ENCODE assay signal across 10 cellular contexts in the genomic region with DNA sequence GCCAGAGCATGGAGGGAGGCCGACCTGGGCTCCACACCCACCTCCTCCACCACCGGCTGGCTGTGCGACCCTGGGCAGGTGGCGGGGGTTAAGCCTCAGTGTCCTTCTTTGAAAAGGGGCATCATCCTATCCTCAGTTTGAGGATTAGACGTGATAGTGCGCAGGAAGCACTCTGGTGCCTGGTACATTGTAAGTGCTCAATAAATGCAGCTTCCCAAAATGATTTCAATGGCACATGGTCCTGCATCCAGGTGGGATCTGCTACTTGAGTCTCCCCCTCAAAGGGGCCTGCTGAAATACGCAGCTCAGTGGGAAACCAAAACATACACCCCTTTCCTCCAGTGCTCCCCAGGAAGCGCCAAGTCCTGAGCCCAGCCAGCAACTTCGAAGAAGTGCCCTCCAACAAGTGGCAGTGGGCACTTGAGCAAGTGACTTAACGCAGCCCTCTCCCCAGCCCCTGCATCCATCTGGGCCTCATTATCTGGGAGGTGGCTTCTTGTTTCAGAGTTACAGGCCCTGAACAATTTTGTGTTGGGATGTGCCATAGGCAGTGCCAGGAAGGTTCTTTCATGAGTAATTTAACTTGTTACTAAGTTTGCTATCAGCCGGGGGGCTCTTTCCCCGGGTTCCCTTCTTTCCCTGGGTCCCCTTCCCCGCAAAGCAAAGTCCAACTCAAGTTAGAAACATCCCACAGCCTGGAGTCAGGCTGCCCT. TPM values are rescaled to one million over a fixed set of nuclear protein-coding genes. Genes with fewer than 3 reads are reported as not detected.
DNase-seq lines count a peak whose midpoint lies in the region; ATAC-seq and TF ChIP-seq lines count a peak whose summit lies in the region.
"Had no signal": no experiment of that assay in that cellular context is flagged by ENCODE, and none has a peak within 500 bp of the region (broad histone marks: within the 10 kb centered on the region; RNA-seq: fewer than 3 reads in every experiment).

No MANE protein-coding gene starts in this region.

- H3K9me3 ChIP-seq in Panc1 (ENCODE audit: control insufficient read depth, insufficient read depth, low read depth, low read length) (no peaks in the 10 kb centered on the region), esophagus muscularis mucosa (no peaks in the 10 kb centered on the region)

- in situ Hi-C loops in Panc1 (cut with HindIII; ENCODE audit: low pct_unique_long_range_greater_than_20kb, low sequenced_read_pairs): loop anchor here (25.0 kb wide), 2 partner anchors 1122 to 1672 kb away; a partner anchor contains a TSS

- POLR2A ChIA-PET in Panc1 (lab: Charles Lee): interaction anchor here (0.6 to 3.7 kb wide), 6 partner anchors 16 to 60 kb away, joined by 3 to 23 read pairs (median 6); a partner anchor contains a TSS

- TF ChIP-seq EP300 in esophagus muscularis mucosa (IDR thresholded peaks at IDR 0.05): no peak

- H3K27ac Mint-ChIP-seq in osteocyte (ENCODE audit: unreplicated experiment): peak overlapping the region; percentile 98

- ATAC-seq in Panc1: no peak
- no peak for ATAC-seq in GM19467 (IDR thresholded peaks at IDR 0.05; ENCODE audit: unreplicated experiment)
- no peak for ATAC-seq in GM21717 (IDR thresholded peaks at IDR 0.05; ENCODE audit: unreplicated experiment)

- no peaks in the 10 kb centered on the region for H3K27me3 Mint-ChIP-seq in osteocyte (ENCODE audit: unreplicated experiment)

- TF ChIP-seq POLR2A in esophagus muscularis mucosa (IDR thresholded peaks at IDR 0.05; ENCODE audit: low read depth): no peak

- CTCF ChIA-PET in Panc1 (lab: Charles Lee): interaction anchor here (0.6 to 0.8 kb wide), 2 partner anchors 31 to 118 kb away, joined by 4 to 5 read pairs; no protein-coding TSS in a partner anchor

- H3K27me3 ChIP-seq in Panc1 (ENCODE audit: control insufficient read depth, insufficient read depth, low read length): no peaks in the 10 kb centered on the region
- H3K27me3 ChIP-seq in esophagus muscularis mucosa: no peaks in the 10 kb centered on the region

- H3K4me1 ChIP-seq in Panc1 (ENCODE audit: control insufficient read depth, insufficient read depth, low read length): peaks cover 100% of the 10 kb centered on the region
- H3K4me1 ChIP-seq in esophagus muscularis mucosa: peaks cover 99 to 100% (median 100%) of the 10 kb centered on the region in 4 donors

- no peak for TF ChIP-seq CTCF in AG10803 (conservative IDR thresholded peaks at IDR 0.05; ENCODE audit: low read length)
- TF ChIP-seq CTCF in Panc1 (IDR thresholded peaks at IDR 0.05): no peak
- no peak for TF ChIP-seq CTCF in esophagus muscularis mucosa (IDR thresholded peaks at IDR 0.05)
- no peak for TF ChIP-seq CTCF in osteocyte (IDR thresholded peaks at IDR 0.05)

- H3K4me3 Mint-ChIP-seq in osteocyte (ENCODE audit: unreplicated experiment): peak overlapping the region; percentile 4

- BruUV-seq in Panc1 (replicated peaks; lab: Mats Ljungman, UMichigan): no TSS peak

- peaks cover 15% of the 10 kb centered on the region for H3K36me3 Mint-ChIP-seq in osteocyte (ENCODE audit: unreplicated experiment)

- H3K4me1 Mint-ChIP-seq in osteocyte (ENCODE audit: unreplicated experiment): peaks cover 97% of the 10 kb centered on the region

- H3K27ac ChIP-seq in Panc1 (ENCODE audit: low read length): peak overlapping the region; percentile 96
- peak overlapping the region; percentile 92 to 99 (median 98) for H3K27ac ChIP-seq in esophagus muscularis mucosa (replicated peaks in 1 of 4)

- H3K9me3 Mint-ChIP-seq in osteocyte (ENCODE audit: unreplicated experiment): no peaks in the 10 kb centered on the region

- intact Hi-C loops in Panc1 (cut with micrococcal nuclease; ENCODE audit: unreplicated experiment) (no loop called here), esophagus muscularis mucosa (cut with DNase I) (no loop called here)

- H3K4me3 ChIP-seq in AG10803 (ENCODE audit: low read length) (peak overlapping the region; percentile 12; the same call in 1 of the 2 replicates), Panc1 (ENCODE audit: low read depth in 2 of 2, low read length in 2 of 2) (no peak overlapping the region; a peak in 1 of 4 replicates), esophagus muscularis mucosa (peak overlapping the region; percentile 17 to 31 (median 26))

- DNase-seq in AG10803 (ENCODE audit: low read depth): no peak
- no peak for DNase-seq in Panc1 (ENCODE audit: low read depth, low spot score)
- no peak for DNase-seq in esophagus muscularis mucosa (ENCODE audit: extremely low spot score)
- DNase-seq in osteocyte (ENCODE audit: extremely low spot score, unreplicated experiment): no peak
- DNase-seq in epidermal melanocyte (ENCODE audit: insufficient read length, low spot score): no peak
- no peak for DNase-seq in NCI-H1417 (lab: John Stamatoyannopoulos, UW)
- DNase-seq: NCI-H2107 had no signal

- WGBS in esophagus muscularis mucosa: 65% methylated on average over 12 of the region's 13 CpGs

- H3K36me3 ChIP-seq in Panc1 (ENCODE audit: control insufficient read depth, insufficient read depth, low read length) (peaks cover 16% of the 10 kb centered on the region), esophagus muscularis mucosa (peaks cover 0 to 9% (median 2%) of the 10 kb centered on the region in 4 donors)

RNA-seq across cellular contexts. Expression of a gene that starts 17.9 kb away (rescaled TPM):
- total RNA-seq in Panc1 (2021; ENCODE audit: unreplicated experiment) (3,297 TPM), esophagus muscularis mucosa (100 to 1,000 TPM; 416 to 816 (median 598) TPM), osteocyte (525 and 560 TPM in 2 replicates)
- polyA plus RNA-seq in Panc1 (2012; ENCODE audit: insufficient read length): 5,405 TPM

RNA-seq across cellular contexts. Expression of a gene that starts 46.4 kb away (rescaled TPM):
- total RNA-seq in Panc1 (2021; ENCODE audit: unreplicated experiment): 2,011 TPM
- polyA plus RNA-seq in Panc1 (2012; ENCODE audit: insufficient read length): 2,958 TPM
- 100 to 1,000 TPM; 333 to 570 (median 446) TPM for total RNA-seq in esophagus muscularis mucosa
- total RNA-seq in osteocyte: 258 and 262 TPM in 2 replicates

RNA-seq across cellular contexts. Expression of a gene that starts 47.6 kb away (rescaled TPM):
- total RNA-seq in Panc1 (2021; ENCODE audit: unreplicated experiment) (11.1 TPM), esophagus muscularis mucosa (1 to 10 TPM; 1.2 to 4.5 (median 3.1) TPM), osteocyte (2.1 and 3.1 TPM in 2 replicates)
- 9.2 TPM for polyA plus RNA-seq in Panc1 (2012; ENCODE audit: insufficient read length)
- total RNA-seq: bronchial epithelial cell had no signal

Comparison
In these comparisons a context has a peak if more than half of its experiments do, and no peak if none do; other contexts are left out.
1. H3K4me3 ChIP-seq: peak in AG10803 (single experiment) and esophagus muscularis mucosa (4 of 4); none in Panc1 (0 of 2).